8 cellular contexts compared by ENCODE assay signal in genomic region chr22:26835929-26836528, GRCh38.
DNase-seq lines count a peak whose midpoint lies in the region; ATAC-seq, FAIRE-seq and TF ChIP-seq lines count a peak whose summit lies in the region.

No MANE protein-coding gene starts in this region.

- no peak overlapping the region for H3K9ac ChIP-seq in K562 (ENCODE audit: insufficient read depth in 1 of 2, low read depth in 2 of 2, low read length in 2 of 2)

- no peak overlapping the region for H3K27ac ChIP-seq in C4-2B
- no peak overlapping the region for H3K27ac ChIP-seq in SJCRH30
- no peak overlapping the region for H3K27ac ChIP-seq in K562 (ENCODE audit: extremely low read depth, low read depth, low read length)

- TF ChIP-seq POLR2A in K562 (conservative IDR thresholded peaks at IDR 0.05): no peak

- no TSS peak for BruUV-seq in K562 (replicated peaks; lab: Mats Ljungman, UMichigan)

- TF ChIP-seq EP300 in K562 (IDR thresholded peaks at IDR 0.05; ENCODE audit: low read length): no peak

- in situ Hi-C loops in K562 (cut with MboI): no loop called here

- no peaks in the 10 kb centered on the region for H4K20me1 ChIP-seq in K562 (replicated peaks; ENCODE audit: control insufficient read depth, insufficient read depth, low read length)

- H3K27me3 ChIP-seq in SJCRH30: no peaks in the 10 kb centered on the region
- peaks cover 0 to 8% of the 10 kb centered on the region in 2 experiments; a peak in 2 of 5 replicates for H3K27me3 ChIP-seq in K562 (ENCODE audit: control insufficient read depth in 2 of 2, insufficient read depth in 2 of 2, low read length in 2 of 2)

- H3K4me2 ChIP-seq in K562 (ENCODE audit: insufficient read depth, low read length): no peak overlapping the region

- TF ChIP-seq CTCF in C4-2B (conservative IDR thresholded peaks at IDR 0.05) (peak; percentile 82), GM20000 (IDR thresholded peaks at IDR 0.05; ENCODE audit: extremely low read depth, missing control alignments) (peak; percentile 38), K562 (IDR thresholded peaks at IDR 0.05 in 2 of 3, conservative IDR thresholded peaks at IDR 0.05 in 1 of 3; ENCODE audit: insufficient read depth in 2 of 3, low read depth in 1 of 3, low read length in 3 of 3) (peak; percentile 65 to 79 (median 67))

- TF ChIP-seq RAD21 in K562 (CRISPR knock-in tag; conservative IDR thresholded peaks at IDR 0.05 in 1 of 2, IDR thresholded peaks at IDR 0.05 in 1 of 2): peak in 1 of 2 experiments; percentile 68; a peak in 2 of 4 replicates

- DNase-seq in GM20000 (ENCODE audit: low spot score): peak; percentile 62
- DNase-seq in SJCRH30: peak; percentile 54 to 70
- peak; percentile 57 to 65 (median 64) for DNase-seq in K562 (ENCODE audit: extremely low read depth in 1 of 4, low spot score in 3 of 4)
- DNase-seq in left colon: peak in 1 of 2 donors; percentile 48
- peak; percentile 14 to 33 for DNase-seq in stimulated activated CD8-positive, alpha-beta memory T cell treated with anti-CD3 and anti-CD28 coated beads, Interleukin-15, amount 100 ng/mL, for 48 hours (ENCODE audit: low read depth in 2 of 2)
- no peak for DNase-seq in OCI-M2 (lab: John Stamatoyannopoulos, UW; ENCODE audit: unreplicated experiment)
- DNase-seq in amniotic stem cell (lab: John Stamatoyannopoulos, UW): no peak

- no peaks in the 10 kb centered on the region for H3K79me2 ChIP-seq in K562 (ENCODE audit: control insufficient read depth, insufficient read depth, low read length)

- POLR2A ChIA-PET in K562 (lab: Yijun Ruan, JAX): no interaction called here

- peak; percentile 94 for ATAC-seq in K562
- peak; percentile 64 for ATAC-seq in left colon

- FAIRE-seq in K562 (lab: Jason Lieb, UNC): peak; percentile 88

- peaks cover 7% of the 10 kb centered on the region; the same call in 1 of the 2 replicates for H3K4me1 ChIP-seq in SJCRH30
- no peaks in the 10 kb centered on the region; a peak in 1 of 5 replicates for H3K4me1 ChIP-seq in K562 (replicated peaks in 1 of 2; ENCODE audit: control insufficient read depth in 2 of 2, insufficient read depth in 2 of 2, low read length in 2 of 2)

- CTCF ChIA-PET in K562 (lab: Yijun Ruan, JAX; ENCODE audit: low intra/inter-chr PET ratio): no interaction called here

- WGBS in K562 (ENCODE audit: insufficient coverage, low coverage, missing lambda C conversion rate): 0% methylated on average over 3 of the region's 3 CpGs

- H3K4me3 ChIP-seq in SJCRH30 (no peak overlapping the region), K562 (no peak overlapping the region)

- no peaks in the 10 kb centered on the region for H3K9me1 ChIP-seq in K562 (ENCODE audit: control insufficient read depth, insufficient read depth, low read length)

- H3K36me3 ChIP-seq in SJCRH30 (no peaks in the 10 kb centered on the region), K562 (ENCODE audit: control insufficient read depth, insufficient read depth, low read length) (no peaks in the 10 kb centered on the region)

- intact Hi-C loops in K562 (cut with micrococcal nuclease): no loop called here
- intact Hi-C loops in left colon (cut with DNase I, micrococcal nuclease): no loop called here

- no peak overlapping the region for H2AFZ ChIP-seq in K562 (ENCODE audit: low read depth, low read length)

- H3K9me3 ChIP-seq in SJCRH30 (replicated peaks) (no peaks in the 10 kb centered on the region), K562 (replicated peaks; ENCODE audit: control insufficient read depth, insufficient read depth, low read depth, low read length) (no peaks in the 10 kb centered on the region)

TF ChIP-seq in K562, 482 proteins besides CTCF, POLR2A, EP300 and RAD21:
- TF ChIP-seq ELF1 (tag; IDR thresholded peaks at IDR 0.05) (no peak), ATF3 (IDR thresholded peaks at IDR 0.05) (0 out of 2 replicates have a peak, but pooled peaks have one; percentile 8), ATF3 (CRISPR knock-in tag; conservative IDR thresholded peaks at IDR 0.05) (no peak), FOXJ3 (CRISPR knock-in tag; IDR thresholded peaks at IDR 0.05) (no peak), TBL1XR1 (IDR thresholded peaks at IDR 0.05; ENCODE audit: low read length in 2 of 2) (no peak), ATF7 (IDR thresholded peaks at IDR 0.05) (0 out of 2 replicates have a peak, but pooled peaks have one; percentile 14), HES1 (IDR thresholded peaks at IDR 0.05; ENCODE audit: low read depth) (no peak)

Comparison
In these comparisons a context has a peak if more than half of its experiments do, and no peak if none do; other contexts are left out.
1. DNase-seq: peak in GM20000 (single experiment), SJCRH30 (2 of 2), K562 (4 of 4) and stimulated activated CD8-positive, alpha-beta memory T cell treated with anti-CD3 and anti-CD28 coated beads, Interleukin-15, amount 100 ng/mL, for 48 hours (2 of 2); none in OCI-M2 (single experiment) and amniotic stem cell (single experiment).
2. Peak in every context shown above with its lines, with median percentiles within 50 percentile points of each other: CTCF ChIP-seq.